20 cellular contexts compared by ENCODE assay signal in genomic region chr1:10938741-10939417, GRCh38.
"Had no signal": no experiment of that assay in that cellular context is flagged by ENCODE, and none has a peak within 500 bp of the region (broad histone marks: within the 10 kb centered on the region; RNA-seq: fewer than 3 reads in every experiment).

No MANE protein-coding gene starts in this region.

- H3K27ac ChIP-seq: coronary artery, epithelial cell of prostate, lower lobe of right lung, transverse colon, uterus, VCaP had no signal

- DNase-seq: activated CD4-positive, alpha-beta T cell treated with anti-CD3 and anti-CD28 coated beads, Interleukin-2, amount 50 U/mL, for 1 hour; activated CD8-positive, alpha-beta T cell treated with anti-CD3 and anti-CD28 coated beads, Interleukin-2, amount 10 ng/mL, durations not matched to agents 7 days and 5 days; activated naive CD4-positive, alpha-beta T cell treated with Interleukin-2 at 50 U/mL for 16 hours; amygdala; cerebellar nuclear complex; lower lobe of right lung; mesendoderm; occipital lobe; stimulated activated CD4-positive, alpha-beta T cell treated with anti-CD3 and anti-CD28 coated beads, Interleukin-15, amount 100 ng/mL, for 24 hours; transverse colon; uterus had no signal

- FAIRE-seq: keratinocyte had no signal

- H3K9me3 ChIP-seq: lower lobe of right lung, mucosa of descending colon, transverse colon, uterus had no signal

- H3K27me3 ChIP-seq: transverse colon, uterus had no signal

- H3K36me3 ChIP-seq: lower lobe of right lung, transverse colon, uterus had no signal

- ATAC-seq: left lobe of liver; lower lobe of right lung; mucosa of descending colon; sciatic nerve; stimulated activated memory B cell treated with anti-CD40 and anti-IgM and Interleukin-4, amounts not matched to agents 10 μg/mL and 1 μg/mL and 100 μg/mL, for 72 hours had no signal

- H3K4me3 ChIP-seq: coronary artery, lower lobe of right lung, mucosa of descending colon, smooth muscle cell, transverse colon, uterus had no signal
